ENCODE assay signal across 1 cellular context in genomic region chr3:112582242-112582874, GRCh38.
TF ChIP-seq lines count a peak whose summit lies in the region.

No MANE protein-coding gene starts in this region.

TF ChIP-seq in K562, 482 proteins besides CTCF, POLR2A, EP300 and RAD21 (continued from another document):
- TF ChIP-seq DEAF1 (CRISPR knock-in tag; IDR thresholded peaks at IDR 0.05) (peak; percentile 47; the same call in 1 of the 2 replicates), POLR2H (tag; IDR thresholded peaks at IDR 0.05; ENCODE audit: low read depth) (no peak), AFF4 (CRISPR knock-in tag; IDR thresholded peaks at IDR 0.05) (no peak), ZNF174 (CRISPR knock-in tag; IDR thresholded peaks at IDR 0.05) (no peak), FOXA3 (CRISPR knock-in tag; conservative IDR thresholded peaks at IDR 0.05 in 1 of 2, IDR thresholded peaks at IDR 0.05 in 1 of 2) (no peak), ZBTB17 (CRISPR knock-in tag; IDR thresholded peaks at IDR 0.05) (no peak), ZEB2 (IDR thresholded peaks at IDR 0.05) (no peak)
